8 cellular contexts compared by ENCODE assay signal in the genomic region with DNA sequence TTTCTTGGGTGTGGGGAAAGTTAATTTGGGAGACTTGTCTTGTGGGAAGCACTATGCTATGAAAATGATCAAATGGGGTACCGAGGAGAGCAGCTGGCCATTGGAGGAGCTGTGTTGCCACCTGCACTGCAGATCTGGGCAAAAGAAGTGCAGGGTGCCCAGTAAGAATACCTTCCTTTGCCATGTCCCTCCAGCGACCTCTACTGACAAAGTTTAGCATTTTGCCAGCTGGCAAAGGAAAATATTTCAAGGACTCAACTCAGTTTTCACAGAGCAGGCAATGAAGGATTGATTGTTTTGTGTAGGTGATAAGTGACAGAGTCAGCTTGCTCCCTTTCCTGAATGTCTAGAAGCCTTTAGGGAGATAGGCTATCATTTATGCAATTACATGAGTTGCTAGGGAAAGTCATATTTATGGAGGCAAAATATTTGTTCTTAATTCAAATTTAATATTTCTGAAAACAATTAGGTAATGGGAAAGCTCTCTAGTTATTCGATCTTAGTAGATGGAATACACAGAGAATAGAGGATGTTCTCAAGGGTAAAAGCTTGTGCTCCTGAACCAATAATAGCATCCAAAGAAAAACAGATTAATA.
DNase-seq lines count a peak whose midpoint lies in the region; ATAC-seq and TF ChIP-seq lines count a peak whose summit lies in the region.

No MANE protein-coding gene starts in this region.

- peaks cover 10% of the 10 kb centered on the region for H3K36me3 Mint-ChIP-seq in activated naive CD8-positive, alpha-beta T cell treated with anti-CD3 and anti-CD28 coated beads, Interleukin-2, amount 50 U/mL, for 24 hours (ENCODE audit: low read depth)
- peaks cover 6% of the 10 kb centered on the region for H3K36me3 Mint-ChIP-seq in activated naive CD8-positive, alpha-beta T cell treated with anti-CD3 and anti-CD28 coated beads for 36 hours

- DNase-seq in activated naive CD8-positive, alpha-beta T cell treated with anti-CD3 and anti-CD28 coated beads, Interleukin-2, amount 50 U/mL, for 24 hours, result peak; percentile 7
- no peak for DNase-seq in activated naive CD8-positive, alpha-beta T cell treated with anti-CD3 and anti-CD28 coated beads for 36 hours
- DNase-seq in NAMALWA (ENCODE audit: low spot score) (peak; percentile 77), adipocyte (ENCODE audit: low read depth) (peak; percentile 20), lower lobe of right lung (no peak), NCI-H187 (lab: John Stamatoyannopoulos, UW) (no peak)

- H3K4me3 Mint-ChIP-seq in activated naive CD8-positive, alpha-beta T cell treated with anti-CD3 and anti-CD28 coated beads, Interleukin-2, amount 50 U/mL, for 24 hours, result no peak overlapping the region
- H3K4me3 Mint-ChIP-seq in activated naive CD8-positive, alpha-beta T cell treated with anti-CD3 and anti-CD28 coated beads for 36 hours, result no peak overlapping the region

- H3K27me3 Mint-ChIP-seq in activated naive CD8-positive, alpha-beta T cell treated with anti-CD3 and anti-CD28 coated beads, Interleukin-2, amount 50 U/mL, for 24 hours, result no peaks in the 10 kb centered on the region
- no peaks in the 10 kb centered on the region for H3K27me3 Mint-ChIP-seq in activated naive CD8-positive, alpha-beta T cell treated with anti-CD3 and anti-CD28 coated beads for 36 hours

- no peak overlapping the region for H3K27ac ChIP-seq in lower lobe of right lung

- H3K27ac Mint-ChIP-seq in activated naive CD8-positive, alpha-beta T cell treated with anti-CD3 and anti-CD28 coated beads, Interleukin-2, amount 50 U/mL, for 24 hours, result no peak overlapping the region
- H3K27ac Mint-ChIP-seq in activated naive CD8-positive, alpha-beta T cell treated with anti-CD3 and anti-CD28 coated beads for 36 hours, result no peak overlapping the region

- intact Hi-C loops in lower lobe of right lung (cut with DNase I), result no loop called here

- no peaks in the 10 kb centered on the region for H3K27me3 ChIP-seq in adipocyte (replicated peaks; ENCODE audit: control insufficient read depth, insufficient read depth, low read length)
- H3K27me3 ChIP-seq in lower lobe of right lung (ENCODE audit: low read depth), result no peaks in the 10 kb centered on the region

- peak; percentile 56 for TF ChIP-seq CTCF in lower lobe of right lung (IDR thresholded peaks at IDR 0.05)

- H3K9me3 Mint-ChIP-seq in activated naive CD8-positive, alpha-beta T cell treated with anti-CD3 and anti-CD28 coated beads, Interleukin-2, amount 50 U/mL, for 24 hours, result no peaks in the 10 kb centered on the region
- H3K9me3 Mint-ChIP-seq in activated naive CD8-positive, alpha-beta T cell treated with anti-CD3 and anti-CD28 coated beads for 36 hours, result no peaks in the 10 kb centered on the region

- H3K4me1 ChIP-seq in adipocyte (ENCODE audit: control insufficient read depth, insufficient read depth, low read length) (no peaks in the 10 kb centered on the region), lower lobe of right lung (no peaks in the 10 kb centered on the region)

- H3K36me3 ChIP-seq in adipocyte (ENCODE audit: control insufficient read depth, insufficient read depth, low read length, severe bottlenecking), result no peaks in the 10 kb centered on the region
- H3K36me3 ChIP-seq in lower lobe of right lung, result no peaks in the 10 kb centered on the region

- H3K9ac ChIP-seq in adipocyte (ENCODE audit: low read length), result no peak overlapping the region

- H3K9me3 ChIP-seq in adipocyte (ENCODE audit: control insufficient read depth, low read length) (no peaks in the 10 kb centered on the region), lower lobe of right lung (no peaks in the 10 kb centered on the region)

- H3K4me3 ChIP-seq in adipocyte (ENCODE audit: low read length) (no peak overlapping the region), lower lobe of right lung (no peak overlapping the region)

- ATAC-seq in activated naive CD8-positive, alpha-beta T cell treated with anti-CD3 and anti-CD28 coated beads, Interleukin-2, amount 50 U/mL, for 24 hours, result no peak
- ATAC-seq in lower lobe of right lung, result peak in 1 of 2 donors; percentile 56
- no peak for ATAC-seq in GM19452 (IDR thresholded peaks at IDR 0.05; ENCODE audit: unreplicated experiment)
- ATAC-seq in HG02678 (IDR thresholded peaks at IDR 0.05; ENCODE audit: unreplicated experiment), result no peak

- H3K4me1 Mint-ChIP-seq in activated naive CD8-positive, alpha-beta T cell treated with anti-CD3 and anti-CD28 coated beads, Interleukin-2, amount 50 U/mL, for 24 hours, result no peaks in the 10 kb centered on the region
- H3K4me1 Mint-ChIP-seq in activated naive CD8-positive, alpha-beta T cell treated with anti-CD3 and anti-CD28 coated beads for 36 hours, result peaks cover 3% of the 10 kb centered on the region

Comparison
In these comparisons a context has a peak if more than half of its experiments do, and no peak if none do; other contexts are left out.
1. DNase-seq: peak in activated naive CD8-positive, alpha-beta T cell treated with anti-CD3 and anti-CD28 coated beads, Interleukin-2, amount 50 U/mL, for 24 hours (single experiment), NAMALWA (single experiment) and adipocyte (single experiment); none in activated naive CD8-positive, alpha-beta T cell treated with anti-CD3 and anti-CD28 coated beads for 36 hours (single experiment), lower lobe of right lung (single experiment) and NCI-H187 (0 of 2).